11 cellular contexts compared by ENCODE assay signal in the genomic region with DNA sequence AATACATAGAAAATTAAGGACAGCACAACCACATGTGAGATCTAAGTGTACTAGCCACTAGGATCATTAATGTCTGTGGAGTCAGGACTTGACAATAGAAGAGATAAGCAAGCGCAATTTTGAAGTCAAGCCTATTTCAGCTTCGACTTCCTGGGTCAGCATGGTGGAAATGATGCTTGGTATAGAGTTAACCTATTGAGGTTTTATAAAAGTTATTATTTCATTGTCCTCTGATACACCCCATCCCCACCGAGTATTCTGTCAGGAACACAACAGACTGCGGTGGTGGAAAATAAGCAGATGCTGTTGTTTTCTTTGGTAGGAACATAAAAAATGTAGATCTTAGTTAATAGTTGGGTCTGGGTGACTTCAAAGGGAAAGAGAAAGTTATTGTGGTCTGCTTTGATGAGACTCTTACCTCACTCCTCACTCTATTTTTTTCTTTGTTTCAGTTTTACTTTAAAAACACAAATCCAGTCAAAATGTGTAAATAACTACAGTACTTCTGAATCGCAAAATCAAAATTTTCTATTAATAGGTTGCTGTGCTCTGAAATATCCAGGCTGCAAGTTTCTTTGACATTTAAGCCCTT.
DNase-seq lines count a peak whose midpoint lies in the region; ATAC-seq and TF ChIP-seq lines count a peak whose summit lies in the region.
"Had no signal": no experiment of that assay in that cellular context is flagged by ENCODE, and none has a peak within 500 bp of the region (broad histone marks: within the 10 kb centered on the region; RNA-seq: fewer than 3 reads in every experiment).

No MANE protein-coding gene starts in this region.

- no peaks in the 10 kb centered on the region for H3K4me1 ChIP-seq in ascending aorta
- peaks cover 7% of the 10 kb centered on the region for H3K4me1 ChIP-seq in upper lobe of right lung
- H3K4me1 ChIP-seq: adrenal gland had no signal

- H3K27me3 ChIP-seq in ascending aorta: no peaks in the 10 kb centered on the region
- H3K27me3 ChIP-seq in upper lobe of right lung: no peaks in the 10 kb centered on the region

- H3K36me3 Mint-ChIP-seq in activated T-helper 17 cell treated with anti-CD3 and anti-CD28 coated beads, Interleukin-2, amount 50 U/mL, for 72 hours (ENCODE audit: low read depth): no peaks in the 10 kb centered on the region

- intact Hi-C loops in ascending aorta (cut with DNase I): no loop called here
- intact Hi-C loops in upper lobe of right lung (cut with DNase I): no loop called here

- peaks cover 7% of the 10 kb centered on the region for H3K4me1 Mint-ChIP-seq in activated T-helper 17 cell treated with anti-CD3 and anti-CD28 coated beads, Interleukin-2, amount 50 U/mL, for 72 hours

- no peaks in the 10 kb centered on the region for H3K9me3 Mint-ChIP-seq in activated T-helper 17 cell treated with anti-CD3 and anti-CD28 coated beads, Interleukin-2, amount 50 U/mL, for 72 hours

- H3K4me3 Mint-ChIP-seq in activated T-helper 17 cell treated with anti-CD3 and anti-CD28 coated beads, Interleukin-2, amount 50 U/mL, for 72 hours: peak overlapping the region; percentile 41

- H3K4me3 ChIP-seq in ascending aorta (no peak overlapping the region), upper lobe of right lung (no peak overlapping the region)
- H3K4me3 ChIP-seq: adrenal gland had no signal

- H3K36me3 ChIP-seq in ascending aorta (peaks cover 0 to 6% of the 10 kb centered on the region in 2 donors), upper lobe of right lung (no peaks in the 10 kb centered on the region)
- H3K36me3 ChIP-seq: adrenal gland had no signal

- DNase-seq in NCI-H748 (lab: John Stamatoyannopoulos, UW; ENCODE audit: unreplicated experiment) (no peak), ascending aorta (ENCODE audit: low spot score in 2 of 2) (no peak), upper lobe of right lung (no peak)
- DNase-seq: adrenal gland, NCI-H510A treated with DMSO at 0.1 percent for 48 hours had no signal

- TF ChIP-seq CTCF in ascending aorta (IDR thresholded peaks at IDR 0.05) (no peak), upper lobe of right lung (IDR thresholded peaks at IDR 0.05) (no peak)

- H3K27me3 Mint-ChIP-seq in activated T-helper 17 cell treated with anti-CD3 and anti-CD28 coated beads, Interleukin-2, amount 50 U/mL, for 72 hours: peaks cover 3% of the 10 kb centered on the region

- peak overlapping the region; percentile 29 for H3K27ac Mint-ChIP-seq in activated T-helper 17 cell treated with anti-CD3 and anti-CD28 coated beads, Interleukin-2, amount 50 U/mL, for 72 hours

- ATAC-seq in GM18511 (IDR thresholded peaks at IDR 0.05; ENCODE audit: unreplicated experiment): peak; percentile 93
- ATAC-seq in GM19468 (IDR thresholded peaks at IDR 0.05; ENCODE audit: extremely low read depth, unreplicated experiment): peak; percentile 98
- peak; percentile 95 for ATAC-seq in HG03060 (IDR thresholded peaks at IDR 0.05; ENCODE audit: low read depth, unreplicated experiment)
- ATAC-seq in activated T-helper 17 cell treated with anti-CD3 and anti-CD28 coated beads, Interleukin-2, amount 50 U/mL, for 72 hours (replicated peaks): peak; percentile 76
- ATAC-seq in esophagus mucosa: no peak
- ATAC-seq in upper lobe of right lung: no peak
- ATAC-seq: sciatic nerve had no signal

- H3K27ac ChIP-seq in ascending aorta (no peak overlapping the region), upper lobe of right lung (no peak overlapping the region)
- H3K27ac ChIP-seq: adrenal gland had no signal

- H3K9me3 ChIP-seq in ascending aorta: no peaks in the 10 kb centered on the region
- H3K9me3 ChIP-seq in upper lobe of right lung: no peaks in the 10 kb centered on the region
- H3K9me3 ChIP-seq: adrenal gland had no signal

Comparison
In these comparisons a context has a peak if more than half of its experiments do, and no peak if none do; other contexts are left out.
1. ATAC-seq: peak in GM18511 (single experiment), GM19468 (single experiment), HG03060 (single experiment) and activated T-helper 17 cell treated with anti-CD3 and anti-CD28 coated beads, Interleukin-2, amount 50 U/mL, for 72 hours (single experiment); none in esophagus mucosa (single experiment) and upper lobe of right lung (single experiment).